21 cellular contexts compared by ENCODE assay signal in the genomic region with DNA sequence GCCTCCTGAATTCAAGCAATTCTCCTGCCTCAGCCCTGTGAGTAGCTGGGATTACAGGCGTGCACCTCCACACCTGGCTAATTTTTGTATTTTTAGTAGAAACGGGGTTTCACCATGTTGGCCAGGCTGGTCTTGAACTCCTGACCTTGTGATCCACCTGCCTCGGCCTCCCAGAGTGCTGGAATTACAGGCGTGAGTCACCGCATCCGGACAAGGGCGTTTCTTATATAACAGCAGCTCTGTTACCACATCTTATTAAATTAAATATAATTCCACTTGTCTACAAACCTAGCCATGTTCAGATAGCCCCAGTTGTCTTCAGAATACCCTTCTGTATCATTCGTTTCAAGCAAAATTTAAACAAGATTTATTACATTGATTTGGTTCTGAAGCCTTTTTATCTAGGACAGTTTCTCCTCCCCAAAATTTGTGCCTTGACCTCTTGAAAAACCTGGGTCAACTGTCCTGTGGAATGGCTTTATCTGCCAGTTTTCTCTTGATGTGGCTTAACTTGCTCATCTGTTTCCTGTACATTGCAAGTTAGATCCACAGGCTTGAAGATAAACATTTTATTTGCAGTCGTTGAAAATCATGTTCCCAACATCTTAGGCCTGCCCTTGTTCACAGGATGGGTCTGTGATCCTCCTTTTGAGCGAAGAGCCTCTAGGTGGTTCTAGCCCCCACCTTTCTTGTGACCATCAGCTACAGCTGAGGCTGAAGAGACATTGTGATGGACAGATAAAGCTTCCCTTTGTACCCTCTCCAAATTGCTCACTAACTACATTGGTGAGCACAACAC.
"Had no signal": no experiment of that assay in that cellular context is flagged by ENCODE, and none has a peak within 500 bp of the region (broad histone marks: within the 10 kb centered on the region; RNA-seq: fewer than 3 reads in every experiment).

No MANE protein-coding gene starts in this region.

- H3K9me3 Mint-ChIP-seq: activated CD4-positive, alpha-beta T cell treated with anti-CD3 and anti-CD28 coated beads, Interleukin-2, amount 10 ng/mL, durations not matched to agents 7 days and 5 days; dendritic cell treated with granulocyte-macrophage colony-stimulating factor and Interleukin-4, amounts not matched to agents 40 ng/mL and 50 ng/mL, for 4 days; nephron progenitor cell had no signal

- H3K4me3 ChIP-seq: cardiac muscle cell, left lung, spleen, upper lobe of right lung had no signal

- H3K4me3 Mint-ChIP-seq: activated CD4-positive, alpha-beta T cell treated with anti-CD3 and anti-CD28 coated beads, Interleukin-2, amount 10 ng/mL, durations not matched to agents 7 days and 5 days; activated naive CD8-positive, alpha-beta T cell treated with anti-CD3 and anti-CD28 coated beads for 36 hours; dendritic cell treated with granulocyte-macrophage colony-stimulating factor and Interleukin-4, amounts not matched to agents 40 ng/mL and 50 ng/mL, for 4 days; nephron progenitor cell had no signal

- H3K27me3 ChIP-seq: cardiac muscle cell, foreskin keratinocyte, left lung, spleen, upper lobe of right lung had no signal

- H3K4me1 ChIP-seq: foreskin keratinocyte had no signal

- H3K27me3 Mint-ChIP-seq: activated CD4-positive, alpha-beta T cell treated with anti-CD3 and anti-CD28 coated beads, Interleukin-2, amount 10 ng/mL, durations not matched to agents 7 days and 5 days; activated naive CD8-positive, alpha-beta T cell treated with anti-CD3 and anti-CD28 coated beads for 36 hours; dendritic cell treated with granulocyte-macrophage colony-stimulating factor and Interleukin-4, amounts not matched to agents 40 ng/mL and 50 ng/mL, for 4 days had no signal

- H3K9me3 ChIP-seq: left lung, spleen, upper lobe of right lung had no signal

- H3K36me3 ChIP-seq: cardiac muscle cell, left lung, upper lobe of right lung had no signal

- DNase-seq: activated CD4-positive, alpha-beta T cell treated with anti-CD3 and anti-CD28 coated beads, Interleukin-2, amount 10 ng/mL, durations not matched to agents 7 days and 5 days; activated CD8-positive, alpha-beta memory T cell treated with anti-CD3 and anti-CD28 coated beads, Interleukin-2, amount 50 U/mL, for 48 hours; activated effector memory CD4-positive, alpha-beta T cell treated with anti-CD3 and anti-CD28 coated beads, Interleukin-2, amount 50 U/mL, for 16 hours; activated naive CD8-positive, alpha-beta T cell treated with anti-CD3 and anti-CD28 coated beads for 36 hours; activated T-cell treated with anti-CD3 and anti-CD28 coated beads, Interleukin-2, amount 50 U/mL, for 48 hours; amygdala; effector CD8-positive, alpha-beta T cell; foreskin keratinocyte; hippocampal formation; kidney; left lung; midbrain; nephron progenitor cell; nucleus accumbens; retina; spleen; stimulated activated naive CD4-positive, alpha-beta T cell; T-helper 2 cell; upper lobe of right lung had no signal

- H3K27ac ChIP-seq: cardiac muscle cell, foreskin keratinocyte, left lung, spleen, upper lobe of right lung had no signal

- ATAC-seq: foreskin keratinocyte, left lung, upper lobe of right lung had no signal

- H3K27ac Mint-ChIP-seq: activated CD4-positive, alpha-beta T cell treated with anti-CD3 and anti-CD28 coated beads, Interleukin-2, amount 10 ng/mL, durations not matched to agents 7 days and 5 days; activated naive CD8-positive, alpha-beta T cell treated with anti-CD3 and anti-CD28 coated beads for 36 hours; dendritic cell treated with granulocyte-macrophage colony-stimulating factor and Interleukin-4, amounts not matched to agents 40 ng/mL and 50 ng/mL, for 4 days; nephron progenitor cell had no signal
